ENCODE assay signal across 19 cellular contexts in the genomic region with DNA sequence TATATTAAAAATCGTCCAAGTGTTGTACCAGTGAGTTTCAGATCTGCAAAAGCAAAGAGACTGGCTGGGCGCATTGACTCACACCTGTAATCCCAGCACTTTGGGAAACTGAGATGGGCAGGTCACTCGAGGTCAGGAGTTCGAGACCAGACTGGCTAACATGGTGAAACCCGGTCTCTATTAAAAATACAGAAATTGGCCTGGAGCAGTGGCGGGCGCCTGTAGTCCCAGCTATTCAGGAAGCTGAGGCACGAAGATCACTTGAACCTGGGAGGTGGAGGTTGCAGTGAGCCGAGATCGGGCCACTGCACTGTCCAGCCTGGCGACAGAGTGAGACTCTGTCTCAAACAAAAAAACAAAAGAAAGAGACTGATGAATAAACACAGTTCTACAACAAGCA. TPM values are rescaled to one million over a fixed set of nuclear protein-coding genes. Genes with fewer than 3 reads are reported as not detected.
A peak's percentile ranks its signal among the peaks of the same experiment; 100 is the strongest.
DNase-seq lines count a peak whose midpoint lies in the region; ATAC-seq and TF ChIP-seq lines count a peak whose summit lies in the region.
"Had no signal": no experiment of that assay in that cellular context is flagged by ENCODE, and none has a peak within 500 bp of the region (broad histone marks: within the 10 kb centered on the region; RNA-seq: fewer than 3 reads in every experiment).

No MANE protein-coding gene starts in this region.

- H3K27me3 ChIP-seq in ACC112 (ENCODE audit: insufficient read depth, low read length): no peaks in the 10 kb centered on the region
- H3K27me3 ChIP-seq in IMR-90 (ENCODE audit: control insufficient read depth, insufficient read depth, low read length): no peaks in the 10 kb centered on the region
- no peaks in the 10 kb centered on the region for H3K27me3 ChIP-seq in endodermal cell (ENCODE audit: control insufficient read depth, insufficient read depth, low read length, poor library complexity, severe bottlenecking)
- no peaks in the 10 kb centered on the region for H3K27me3 ChIP-seq in right cardiac atrium (ENCODE audit: control insufficient read depth, insufficient read depth)
- H3K27me3 ChIP-seq in Karpas-422 (ENCODE audit: low read length): no peaks in the 10 kb centered on the region
- H3K27me3 ChIP-seq: SJSA1 had no signal

- peak overlapping the region; percentile 72 for H2AFZ ChIP-seq in ACC112 (ENCODE audit: low read length, unreplicated experiment)
- no peak overlapping the region for H2AFZ ChIP-seq in IMR-90 (replicated peaks; ENCODE audit: low read length, poor library complexity)
- H2AFZ ChIP-seq in Karpas-422 (ENCODE audit: low read length): no peak overlapping the region

- H3K14ac ChIP-seq in IMR-90 (replicated peaks; ENCODE audit: low read depth, low read length): no peak overlapping the region

- H3K9me3 Mint-ChIP-seq in endodermal cell (no peaks in the 10 kb centered on the region), nephron progenitor cell (peaks cover 6% of the 10 kb centered on the region), immature natural killer cell (no peaks in the 10 kb centered on the region)

- no peak overlapping the region for H3K23ac ChIP-seq in IMR-90 (ENCODE audit: low read depth, low read length)

- CTCF ChIA-PET in IMR-90 (lab: Yijun Ruan, JAX): interaction anchor here (1.4 kb wide), 1 partner anchor 9 kb away, joined by 4 read pairs; no protein-coding TSS in a partner anchor

- H2BK20ac ChIP-seq in IMR-90 (ENCODE audit: low read depth, low read length): no peak overlapping the region

- TF ChIP-seq POLR2A in IMR-90 (IDR thresholded peaks at IDR 0.05; ENCODE audit: low read depth, low read length): no peak

- H3K9me2 ChIP-seq in Karpas-422 (replicated peaks; ENCODE audit: insufficient read depth, low read length): no peaks in the 10 kb centered on the region

- peak overlapping the region; percentile 64; the same call in 1 of the 2 replicates for H2AK5ac ChIP-seq in IMR-90 (ENCODE audit: low read depth, low read length)

- TF ChIP-seq CTCF in IMR-90 (conservative IDR thresholded peaks at IDR 0.05; ENCODE audit: low read depth, low read length) (no peak), endodermal cell (conservative IDR thresholded peaks at IDR 0.05) (no peak), nephron progenitor cell (IDR thresholded peaks at IDR 0.05) (no peak)

- peak overlapping the region; percentile 18; the same call in 1 of the 3 replicates for H2BK15ac ChIP-seq in IMR-90 (ENCODE audit: low read depth, low read length)

- H3K27ac ChIP-seq in ACC112 (ENCODE audit: low read depth, low read length) (no peak overlapping the region), IMR-90 (ENCODE audit: insufficient read depth, low read length) (no peak overlapping the region), endodermal cell (ENCODE audit: low read depth, low read length) (no peak overlapping the region), right cardiac atrium (ENCODE audit: low read length) (no peak overlapping the region), Karpas-422 (ENCODE audit: low read length) (no peak overlapping the region)
- H3K27ac ChIP-seq: SJSA1 had no signal

- H3K36me3 ChIP-seq in ACC112 (ENCODE audit: insufficient read depth, low read length) (no peaks in the 10 kb centered on the region), IMR-90 (ENCODE audit: control insufficient read depth, insufficient read depth, low read length) (no peaks in the 10 kb centered on the region), endodermal cell (ENCODE audit: control insufficient read depth, insufficient read depth, low read length) (no peaks in the 10 kb centered on the region), Karpas-422 (ENCODE audit: insufficient read depth, low read length) (no peaks in the 10 kb centered on the region)
- H3K36me3 ChIP-seq: SJSA1 had no signal

- 100% methylated on average over 2 of the region's 11 CpGs; no CpG with 5 or more reads in 1 of the 2 experiments for WGBS in IMR-90 (ENCODE audit: extremely low coverage in 2 of 2, insufficient read length in 1 of 2), 2 experiments
- 92 to 93% methylated on average over 6 to 11 of the region's 11 CpGs for WGBS in endodermal cell (ENCODE audit: insufficient coverage in 1 of 2, insufficient read length in 1 of 2), 2 experiments
- 89% methylated on average over 11 of the region's 11 CpGs for WGBS in right cardiac atrium

- no peak overlapping the region for H3K4me2 ChIP-seq in IMR-90 (ENCODE audit: low read depth, low read length)
- H3K4me2 ChIP-seq in Karpas-422 (ENCODE audit: low read depth, low read length, poor library complexity, severe bottlenecking): no peak overlapping the region

- ATAC-seq in IMR-90 (ENCODE audit: low read depth) (no peak), right cardiac atrium (no peak)

- peaks cover 8% of the 10 kb centered on the region; the same call in 1 of the 2 replicates for H3K9me1 ChIP-seq in IMR-90 (ENCODE audit: insufficient read depth, low read length)

- DNase-seq in IMR-90: no peak
- no peak for DNase-seq in endodermal cell
- DNase-seq in nephron progenitor cell: no peak
- no peak for DNase-seq in activated CD4-positive, alpha-beta T cell treated with anti-CD3 and anti-CD28 coated beads, Interleukin-2, amount 50 U/mL, for 1 hour
- no peak for DNase-seq in right cardiac atrium
- DNase-seq in Karpas-422: no peak
- DNase-seq in immature natural killer cell: no peak
- DNase-seq: COR-L47; H7; Kasumi-1; NCI-H187 treated with DMSO at 0.1 percent for 48 hours; NCI-H2171 treated with DMSO at 0.1 percent for 48 hours; NCI-H446 treated with DMSO at 0.1 percent for 48 hours; NK-92 treated with Interleukin-12 subunit alpha and Interleukin-12 subunit beta, amount 100 ng/mL, for 24 hours had no signal

- no peak overlapping the region for H3K18ac ChIP-seq in IMR-90 (ENCODE audit: low read depth, low read length)

- H3K56ac ChIP-seq in IMR-90 (ENCODE audit: extremely low read depth, insufficient read depth, low read length): no peak overlapping the region

- H3K9ac ChIP-seq in IMR-90 (ENCODE audit: low read depth, low read length) (no peak overlapping the region), endodermal cell (ENCODE audit: extremely low read depth, low read length, poor library complexity, severe bottlenecking) (no peak overlapping the region), Karpas-422 (ENCODE audit: low read length) (no peak overlapping the region)

- H4K8ac ChIP-seq in IMR-90 (ENCODE audit: low read depth in 2 of 2, low read length in 2 of 2): no peak overlapping the region; a peak in 1 of 4 replicates

- no peak overlapping the region for H3K4me3 ChIP-seq in ACC112 (ENCODE audit: low read depth, low read length)
- no peak overlapping the region for H3K4me3 ChIP-seq in IMR-90 (ENCODE audit: insufficient read depth, low read depth, low read length)
- no peak overlapping the region for H3K4me3 ChIP-seq in endodermal cell (ENCODE audit: low read length)
- no peak overlapping the region for H3K4me3 ChIP-seq in right cardiac atrium (ENCODE audit: low read length)
- H3K4me3 ChIP-seq in Karpas-422 (ENCODE audit: low read length): no peak overlapping the region
- H3K4me3 ChIP-seq: SJSA1 had no signal

- peaks cover 20% of the 10 kb centered on the region for H3K4me1 Mint-ChIP-seq in endodermal cell
- peaks cover 33% of the 10 kb centered on the region for H3K4me1 Mint-ChIP-seq in nephron progenitor cell
- peaks cover 1 to 9% of the 10 kb centered on the region in 2 donors for H3K4me1 Mint-ChIP-seq in immature natural killer cell

- H3K9me3 ChIP-seq in IMR-90 (ENCODE audit: control insufficient read depth, insufficient read depth, low read length) (no peaks in the 10 kb centered on the region), endodermal cell (ENCODE audit: control insufficient read depth, low read length) (no peaks in the 10 kb centered on the region), right cardiac atrium (ENCODE audit: control insufficient read depth, low read length) (no peaks in the 10 kb centered on the region), Karpas-422 (ENCODE audit: low read length) (no peaks in the 10 kb centered on the region)
- H3K9me3 ChIP-seq: SJSA1 had no signal

- peak overlapping the region; percentile 2 for H3K4ac ChIP-seq in IMR-90 (ENCODE audit: low read depth, low read length)

- in situ Hi-C loops in IMR-90 (cut with MboI; ENCODE audit: low sequenced_read_pairs): no loop called here

- H3K27me3 Mint-ChIP-seq in endodermal cell (ENCODE audit: insufficient read depth) (peaks cover 4% of the 10 kb centered on the region), nephron progenitor cell (ENCODE audit: low read depth, poor library complexity) (peaks cover 13% of the 10 kb centered on the region), immature natural killer cell (ENCODE audit: low read depth in 3 of 3) (peaks cover 0 to 4% (median 2%) of the 10 kb centered on the region in 3 donors)

- no peak overlapping the region; the same call in 1 of the 2 replicates for H4K5ac ChIP-seq in IMR-90 (ENCODE audit: low read depth, low read length)

- H3K79me2 ChIP-seq in ACC112 (ENCODE audit: control insufficient read depth, insufficient read depth, low read length, unreplicated experiment) (no peaks in the 10 kb centered on the region), Karpas-422 (ENCODE audit: low read length) (no peaks in the 10 kb centered on the region)

- dilution Hi-C loops in IMR-90 (cut with HindIII; ENCODE audit: low sequenced_read_pairs, unreplicated experiment): no loop called here

- H4K91ac ChIP-seq in IMR-90 (ENCODE audit: insufficient read depth, low read depth, low read length): peak overlapping the region; percentile 16; the same call in 1 of the 2 replicates

- no peaks in the 10 kb centered on the region for H4K20me1 ChIP-seq in IMR-90 (ENCODE audit: insufficient read depth, low read length)
- H4K20me1 ChIP-seq in Karpas-422 (ENCODE audit: insufficient read depth, low read depth, low read length): no peaks in the 10 kb centered on the region

- H3K36me3 Mint-ChIP-seq in endodermal cell (ENCODE audit: low read depth) (no peaks in the 10 kb centered on the region), nephron progenitor cell (ENCODE audit: low read depth) (no peaks in the 10 kb centered on the region), immature natural killer cell (no peaks in the 10 kb centered on the region)

- H3K27ac Mint-ChIP-seq in endodermal cell (peak overlapping the region; percentile 46), nephron progenitor cell (peak overlapping the region; percentile 27), immature natural killer cell (no peak overlapping the region)

- H3K4me1 ChIP-seq in ACC112 (ENCODE audit: control insufficient read depth, insufficient read depth, low read length, unreplicated experiment): peaks cover 44% of the 10 kb centered on the region
- H3K4me1 ChIP-seq in IMR-90 (ENCODE audit: control insufficient read depth, insufficient read depth, low read length): peaks cover 26% of the 10 kb centered on the region
- peaks cover 9% of the 10 kb centered on the region for H3K4me1 ChIP-seq in endodermal cell (ENCODE audit: control insufficient read depth, insufficient read depth, low read length)
- H3K4me1 ChIP-seq in right cardiac atrium (ENCODE audit: control insufficient read depth, insufficient read depth, low read length): peaks cover 32% of the 10 kb centered on the region
- H3K4me1 ChIP-seq in Karpas-422 (ENCODE audit: low read length): no peaks in the 10 kb centered on the region
- H3K4me1 ChIP-seq: SJSA1 had no signal

- POLR2A ChIA-PET in IMR-90 (lab: Charles Lee; ENCODE audit: unreplicated experiment): no interaction called here

- no peaks in the 10 kb centered on the region for H3K79me1 ChIP-seq in IMR-90 (ENCODE audit: low read depth in 1 of 2, low read length in 2 of 2)

- no peak for TF ChIP-seq RAD21 in IMR-90 (IDR thresholded peaks at IDR 0.05; ENCODE audit: low read length)

- BruUV-seq in IMR-90 (replicated peaks; lab: Mats Ljungman, UMichigan): no TSS peak

- no peak overlapping the region for H2BK5ac ChIP-seq in IMR-90 (ENCODE audit: low read depth, low read length, poor library complexity, severe bottlenecking)

- intact Hi-C loops in IMR-90 (cut with micrococcal nuclease) (loop anchor here (5.0 kb wide), 1 partner anchor 37 kb away; no protein-coding TSS in a partner anchor), right cardiac atrium (cut with DNase I) (no loop called here)

- peak overlapping the region; percentile 51; the same call in 1 of the 2 replicates for H2BK120ac ChIP-seq in IMR-90 (ENCODE audit: low read depth, low read length)

- H2AK9ac ChIP-seq in IMR-90 (replicated peaks; ENCODE audit: low read depth, low read length, poor library complexity): no peak overlapping the region

- H3K4me3 Mint-ChIP-seq in endodermal cell (no peak overlapping the region), nephron progenitor cell (no peak overlapping the region), immature natural killer cell (no peak overlapping the region)

RNA-seq across cellular contexts. Expression of gene B4GALT1, which starts 18.3 kb away (rescaled TPM):
- total RNA-seq in IMR-90 (2012; rRNA removed): 8.8 and 11.9 TPM in 2 replicates
- 37.6 and 37.8 TPM in 2 replicates for polyA plus RNA-seq in IMR-90 (2012; rRNA removed)
- 28.7 and 34.0 TPM in 2 replicates for polyA plus RNA-seq in IMR-90 (2012; cell fraction: cytosol; rRNA removed)
- polyA plus RNA-seq in IMR-90 (2012; cell fraction: nucleus; rRNA removed; ENCODE audit: low replicate concordance): 15.4 and 23.3 TPM in 2 replicates
- 10 to 100 TPM; 62.9 to 92.6 TPM for total RNA-seq in endodermal cell
- 29.4 TPM for polyA plus RNA-seq in endodermal cell (2013, experiment 1 of 2)
- 31.1 TPM for polyA plus RNA-seq in endodermal cell (2013, experiment 2 of 2)
- 100 to 1,000 TPM in 1 of 4 donors, 10 to 100 TPM in 3; 44.0 to 137 (median 58.3) TPM for total RNA-seq in right cardiac atrium
- 24.7 TPM for polyA plus RNA-seq in right cardiac atrium
- 4.0 and 6.9 TPM in 2 replicates for total RNA-seq in Karpas-422 (2014; rRNA removed; shearing (Covaris generic); ENCODE audit: low replicate concordance)
- polyA plus RNA-seq in immature natural killer cell: 10 to 100 TPM; 21.7 to 49.2 (median 44.2) TPM

RNA-seq across cellular contexts. Expression of gene SPINK4, which starts 54.6 kb away (rescaled TPM):
- total RNA-seq in IMR-90 (2012; rRNA removed) (not detected in 2 replicates), endodermal cell (1 to 10 TPM; 1.3 to 1.4 TPM), right cardiac atrium (not detected)
- polyA plus RNA-seq in IMR-90 (2012; rRNA removed) (not detected in 2 replicates), right cardiac atrium (not detected), immature natural killer cell (not detected)
- polyA plus RNA-seq in IMR-90 (2012; cell fraction: cytosol; rRNA removed): not detected in 2 replicates
- not detected in 2 replicates for polyA plus RNA-seq in IMR-90 (2012; cell fraction: nucleus; rRNA removed; ENCODE audit: low replicate concordance)
- not detected for polyA plus RNA-seq in endodermal cell (2013, experiment 1 of 2)
- not detected for polyA plus RNA-seq in endodermal cell (2013, experiment 2 of 2)
- total RNA-seq in Karpas-422 (2014; rRNA removed; shearing (Covaris generic); ENCODE audit: low replicate concordance): not detected in 2 replicates
- total RNA-seq: A673, H7, OCI-LY7, RPMI7951, SJSA1 had no signal

Comparison
In these comparisons a context has a peak if more than half of its experiments do, and no peak if none do; other contexts are left out.
1. H3K27ac Mint-ChIP-seq: peak in endodermal cell (single experiment) and nephron progenitor cell (single experiment); none in immature natural killer cell (0 of 6).